Comparison of ENCODE assay signal across 8 cellular contexts in genomic region chr10:61903991-61904350, GRCh38. TPM values are rescaled to one million over a fixed set of nuclear protein-coding genes. Genes with fewer than 3 reads are reported as not detected.
DNase-seq lines count a peak whose midpoint lies in the region; ATAC-seq and TF ChIP-seq lines count a peak whose summit lies in the region.

No MANE protein-coding gene starts in this region.

- H3K4me1 ChIP-seq in ascending aorta (peaks cover 0 to 9% of the 10 kb centered on the region in 2 donors), right lobe of liver (peaks cover 0 to 33% (median 5%) of the 10 kb centered on the region in 4 donors)

- H3K4me3 ChIP-seq in ascending aorta (peak overlapping the region; percentile 84 to 89), right lobe of liver (peak overlapping the region; percentile 57 to 75 (median 71))

- TF ChIP-seq CTCF in ascending aorta (IDR thresholded peaks at IDR 0.05) (no peak), right lobe of liver (IDR thresholded peaks at IDR 0.05) (no peak), type B pancreatic cell (conservative IDR thresholded peaks at IDR 0.05) (no peak)

- peaks cover 4% of the 10 kb centered on the region for H3K9me3 Mint-ChIP-seq in stimulated activated naive CD8-positive, alpha-beta T cell treated with anti-CD3 and anti-CD28 coated beads, Interleukin-15, Interleukin-2, amounts not matched to agents 100 ng/mL and 50 ng/mL, for 24 hours
- no peaks in the 10 kb centered on the region for H3K9me3 Mint-ChIP-seq in type B pancreatic cell

- 3% methylated on average over 4 of the region's 4 CpGs for WGBS in right lobe of liver (ENCODE audit: insufficient coverage, low coverage, low lambda C conversion rate, missing lambda C conversion rate)

- H3K4me3 Mint-ChIP-seq in stimulated activated naive CD8-positive, alpha-beta T cell treated with anti-CD3 and anti-CD28 coated beads, Interleukin-15, Interleukin-2, amounts not matched to agents 100 ng/mL and 50 ng/mL, for 24 hours = peak overlapping the region; percentile 92
- H3K4me3 Mint-ChIP-seq in type B pancreatic cell = peak overlapping the region; percentile 92

- TF ChIP-seq POLR2A in right lobe of liver (IDR thresholded peaks at IDR 0.05) = no peak

- DNase-seq in stimulated activated naive CD8-positive, alpha-beta T cell treated with anti-CD3 and anti-CD28 coated beads, Interleukin-15, Interleukin-2, amounts not matched to agents 100 U/mL and 50 U/mL, for 24 hours = no peak
- DNase-seq in ascending aorta (ENCODE audit: low spot score in 2 of 2) (no peak), right lobe of liver (no peak), type B pancreatic cell (ENCODE audit: extremely low spot score, unreplicated experiment) (no peak), HUDEP-2 (lab: John Stamatoyannopoulos, UW; ENCODE audit: unreplicated experiment in 76 of 76) (no peak), AG08395 (ENCODE audit: low spot score) (no peak)
- no peak for DNase-seq in stimulated activated CD4-positive, alpha-beta T cell treated with anti-CD3 and anti-CD28 coated beads, Interleukin-2, amount 100 ng/mL, for 48 hours

- no peaks in the 10 kb centered on the region for H3K27me3 ChIP-seq in ascending aorta
- H3K27me3 ChIP-seq in right lobe of liver = no peaks in the 10 kb centered on the region

- intact Hi-C loops in ascending aorta (cut with DNase I) = loop anchor here (2.0 to 10.0 kb wide), 8 partner anchors 33 to 959 kb away; partner anchors contain the start of genes RHOBTB1 and ZNF365
- intact Hi-C loops in right lobe of liver (cut with DNase I) = no loop called here

- peak overlapping the region; percentile 100 for H3K27ac Mint-ChIP-seq in stimulated activated naive CD8-positive, alpha-beta T cell treated with anti-CD3 and anti-CD28 coated beads, Interleukin-15, Interleukin-2, amounts not matched to agents 100 ng/mL and 50 ng/mL, for 24 hours
- H3K27ac Mint-ChIP-seq in type B pancreatic cell = peak overlapping the region; percentile 88

- H3K27ac ChIP-seq in ascending aorta = peak overlapping the region; percentile 99
- H3K27ac ChIP-seq in right lobe of liver = peak overlapping the region; percentile 99

- H3K9me3 ChIP-seq in ascending aorta = no peaks in the 10 kb centered on the region
- no peaks in the 10 kb centered on the region for H3K9me3 ChIP-seq in right lobe of liver

- no peaks in the 10 kb centered on the region for H3K36me3 ChIP-seq in ascending aorta
- no peaks in the 10 kb centered on the region for H3K36me3 ChIP-seq in right lobe of liver

- peaks cover 51% of the 10 kb centered on the region for H3K4me1 Mint-ChIP-seq in stimulated activated naive CD8-positive, alpha-beta T cell treated with anti-CD3 and anti-CD28 coated beads, Interleukin-15, Interleukin-2, amounts not matched to agents 100 ng/mL and 50 ng/mL, for 24 hours (ENCODE audit: low read depth)
- peaks cover 30% of the 10 kb centered on the region for H3K4me1 Mint-ChIP-seq in type B pancreatic cell (ENCODE audit: unreplicated experiment)

- H3K27me3 Mint-ChIP-seq in stimulated activated naive CD8-positive, alpha-beta T cell treated with anti-CD3 and anti-CD28 coated beads, Interleukin-15, Interleukin-2, amounts not matched to agents 100 ng/mL and 50 ng/mL, for 24 hours = no peaks in the 10 kb centered on the region
- no peaks in the 10 kb centered on the region for H3K27me3 Mint-ChIP-seq in type B pancreatic cell

- peaks cover 15% of the 10 kb centered on the region for H3K36me3 Mint-ChIP-seq in stimulated activated naive CD8-positive, alpha-beta T cell treated with anti-CD3 and anti-CD28 coated beads, Interleukin-15, Interleukin-2, amounts not matched to agents 100 ng/mL and 50 ng/mL, for 24 hours (ENCODE audit: low read depth)
- peaks cover 11% of the 10 kb centered on the region for H3K36me3 Mint-ChIP-seq in type B pancreatic cell

- no peak for ATAC-seq in stimulated activated naive CD8-positive, alpha-beta T cell treated with anti-CD3 and anti-CD28 coated beads, Interleukin-15, Interleukin-2, amounts not matched to agents 100 U/mL and 50 U/mL, for 24 hours
- ATAC-seq in right lobe of liver = peak in 1 of 4 donors; percentile 0

RNA-seq across cellular contexts. Expression of gene ARID5B, which starts 2.5 kb away (rescaled TPM):
- total RNA-seq in ascending aorta (92.5 TPM), right lobe of liver (10 to 100 TPM in 1 of 6 experiments, 1 to 10 TPM in 5; 2.7 to 10.5 (median 5.3) TPM), type B pancreatic cell (ENCODE audit: low replicate concordance) (36.9 and 55.2 TPM in 2 replicates)
